8 cellular contexts compared by ENCODE assay signal in the genomic region with DNA sequence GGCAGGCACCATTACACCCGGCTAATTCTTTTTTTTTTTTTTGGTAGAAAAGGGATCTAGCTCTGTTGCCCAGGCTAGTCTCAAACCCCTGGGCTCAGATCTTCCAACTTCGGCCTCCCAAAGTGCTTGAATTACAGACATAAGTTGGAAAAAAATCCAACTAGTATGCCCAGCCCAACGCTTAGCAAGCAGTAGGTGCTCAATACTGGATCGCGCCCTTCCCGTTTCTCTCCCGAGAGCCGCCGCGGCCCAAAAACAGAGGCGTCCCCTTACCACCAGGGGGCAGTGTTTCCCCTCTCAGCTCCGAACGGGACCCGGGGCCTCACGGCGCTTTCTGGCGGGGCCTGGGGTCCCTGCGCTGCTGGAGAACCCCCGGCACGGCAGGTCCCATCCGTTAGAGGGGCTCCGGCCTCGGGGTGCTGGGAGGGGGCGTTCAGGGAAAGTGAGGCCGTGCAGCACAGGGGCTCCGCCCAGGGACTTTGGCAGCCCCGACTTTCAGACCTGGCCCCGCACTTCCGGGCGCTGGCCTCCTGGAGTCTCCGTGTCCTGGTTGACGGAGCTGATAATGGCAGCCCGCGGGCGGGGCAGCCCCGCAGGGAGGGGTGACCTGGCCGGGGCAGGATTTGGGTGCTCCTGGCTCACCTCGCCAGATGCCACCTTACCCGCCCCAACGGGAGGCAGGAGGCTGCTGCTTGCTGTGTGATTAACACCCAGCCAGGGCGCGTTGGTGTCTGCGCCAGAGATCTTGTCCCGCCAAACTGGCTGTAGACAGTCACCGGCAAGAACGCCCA. TPM values are rescaled to one million over a fixed set of nuclear protein-coding genes. Genes with fewer than 3 reads are reported as not detected.
DNase-seq lines count a peak whose midpoint lies in the region; ATAC-seq, FAIRE-seq and TF ChIP-seq lines count a peak whose summit lies in the region.

No MANE protein-coding gene starts in this region.

- H3K27ac ChIP-seq in caudate nucleus (ENCODE audit: low read depth, low read length) (no peak overlapping the region), kidney (ENCODE audit: low read depth in 2 of 2, low read length in 2 of 2) (peak overlapping the region in 1 of 2 donors; percentile 14)

- no peaks in the 10 kb centered on the region for H3K9me3 ChIP-seq in kidney (ENCODE audit: control insufficient read depth in 1 of 2, low read length in 2 of 2)

- DNase-seq in ELF-1 (ENCODE audit: low read depth, low spot score) (peak; percentile 91), NCI-H2196 (lab: John Stamatoyannopoulos, UW; ENCODE audit: unreplicated experiment) (peak; percentile 93), caudate nucleus (lab: John Stamatoyannopoulos, UW) (peak in 52 of 61 donors; percentile 7 to 77 (median 54)), kidney (peak; percentile 92)
- DNase-seq in activated CD4-positive, CD25-positive, alpha-beta regulatory T cell (lab: John Stamatoyannopoulos, UW), result peak; percentile 71 to 82 (median 78)
- DNase-seq in stimulated activated CD4-positive, alpha-beta T cell treated with anti-CD3 and anti-CD28 coated beads, Interleukin-15, amount 100 ng/mL, for 24 hours, result peak; percentile 91

- TF ChIP-seq CTCF in kidney (IDR thresholded peaks at IDR 0.05; ENCODE audit: borderline replicate concordance, extremely low read depth, insufficient read depth), result peak; percentile 92

- H3K9ac ChIP-seq in kidney (ENCODE audit: low read length in 2 of 2), result peak overlapping the region in 1 of 2 donors; percentile 38

- intact Hi-C loops in kidney (cut with DNase I), result loop anchor here (5.0 kb wide), 1 partner anchor 45 kb away; no protein-coding TSS in a partner anchor

- H3K4me1 ChIP-seq in kidney (ENCODE audit: control insufficient read depth in 1 of 2, insufficient read depth in 1 of 2, low read depth in 1 of 2, low read length in 2 of 2), result peaks cover 0 to 3% of the 10 kb centered on the region in 2 donors

- ATAC-seq in HG02678 (IDR thresholded peaks at IDR 0.05; ENCODE audit: unreplicated experiment) (peak; percentile 59), HG03025 (IDR thresholded peaks at IDR 0.05; ENCODE audit: low FRiP score, unreplicated experiment) (no peak)

- H3K36me3 ChIP-seq in kidney (ENCODE audit: control insufficient read depth in 1 of 2, insufficient read depth in 2 of 2, low read length in 2 of 2), result no peaks in the 10 kb centered on the region

- H3K4me3 ChIP-seq in kidney (ENCODE audit: low read length in 2 of 2), result peak overlapping the region; percentile 33 to 53

- no peak for FAIRE-seq in kidney (lab: Jason Lieb, UNC)

RNA-seq across cellular contexts. Expression of gene PTGES, which starts 15.2 kb away (rescaled TPM):
- 8.9 TPM for total RNA-seq in kidney
- polyA plus RNA-seq in kidney (ENCODE audit: insufficient read depth, low read depth, low replicate concordance), result 8.1 TPM
